In genomic region chr2:230124235-230124634, GRCh38 we compare ENCODE assay signal across 2 cellular contexts.
TF ChIP-seq lines count a peak whose summit lies in the region.

No MANE protein-coding gene starts in this region.

TF ChIP-seq in GM23338, 12 proteins besides CTCF, POLR2A, EP300 and RAD21 (continued from another document):
- TF ChIP-seq ETS1 (IDR thresholded peaks at IDR 0.05): no peak
- TF ChIP-seq EZH2phosphoT487 (IDR thresholded peaks at IDR 0.05; ENCODE audit: unreplicated experiment): no peak
- no peak for TF ChIP-seq POLR2AphosphoS5 (IDR thresholded peaks at IDR 0.05; ENCODE audit: low read depth)
- TF ChIP-seq REST (IDR thresholded peaks at IDR 0.05; ENCODE audit: unreplicated experiment): no peak
- TF ChIP-seq ZNF462 (CRISPR knock-in tag; IDR thresholded peaks at IDR 0.05): no peak
- TF ChIP-seq STAT1 (IDR thresholded peaks at IDR 0.05; ENCODE audit: unreplicated experiment): no peak
- no peak for TF ChIP-seq EZH2 (IDR thresholded peaks at IDR 0.05; ENCODE audit: low read depth, unreplicated experiment)
- TF ChIP-seq ZNF331 (CRISPR knock-in tag; IDR thresholded peaks at IDR 0.05; ENCODE audit: low read depth): no peak
- no peak for TF ChIP-seq NANOG (IDR thresholded peaks at IDR 0.05; ENCODE audit: borderline replicate concordance)
- TF ChIP-seq CREB1 (CRISPR knock-in tag; IDR thresholded peaks at IDR 0.05; ENCODE audit: low read depth): no peak
TF ChIP-seq in GM23338: peak in this region for 0.

TF ChIP-seq in K562, 482 proteins besides CTCF, POLR2A, EP300 and RAD21 (continued from another document):
- peak; percentile 77 for TF ChIP-seq USF1 (CRISPR knock-in tag; IDR thresholded peaks at IDR 0.05)
- TF ChIP-seq L3MBTL2 (IDR thresholded peaks at IDR 0.05): 0 out of 2 replicates have a peak, but pooled peaks have one; percentile 13
- peak; percentile 79 for TF ChIP-seq USF2 (CRISPR knock-in tag; IDR thresholded peaks at IDR 0.05)
- TF ChIP-seq CHD4 (IDR thresholded peaks at IDR 0.05; ENCODE audit: insufficient read depth, insufficient replicate concordance, low read depth, low read length, poor library complexity, severe bottlenecking): no peak
- no peak for TF ChIP-seq TAF9B (IDR thresholded peaks at IDR 0.05; ENCODE audit: partially characterized antibody)
TF ChIP-seq in K562: peak in this region for 5.
